8 cellular contexts compared by ENCODE assay signal in the genomic region with DNA sequence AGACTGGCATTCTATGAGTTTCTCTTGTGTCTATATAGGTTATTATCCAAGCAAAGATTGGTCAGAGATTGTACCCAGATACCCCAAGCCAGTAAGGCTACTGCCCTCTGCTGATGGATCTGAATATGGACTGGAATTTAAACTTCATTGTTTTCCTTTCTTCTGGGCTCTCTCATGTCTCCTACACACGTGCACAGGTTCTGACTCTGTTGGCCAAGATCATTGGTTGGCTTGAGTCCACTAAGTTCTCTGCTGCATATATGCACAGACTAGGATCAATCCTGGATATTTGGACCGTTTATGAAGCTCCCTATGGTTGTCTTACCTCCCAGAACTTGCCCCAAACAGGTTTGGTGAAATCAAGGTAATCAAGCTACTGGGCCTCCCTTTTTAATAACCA.
DNase-seq lines count a peak whose midpoint lies in the region; ATAC-seq and TF ChIP-seq lines count a peak whose summit lies in the region.

No MANE protein-coding gene starts in this region.

- TF ChIP-seq CTCF in A673 (conservative IDR thresholded peaks at IDR 0.05; ENCODE audit: low read depth, low read length) (peak; percentile 79), foreskin fibroblast (IDR thresholded peaks at IDR 0.05; ENCODE audit: low read depth, low read length) (peak; percentile 71)

- POLR2A ChIA-PET in A673 (lab: Charles Lee; ENCODE audit: low non-redundant PET), result interaction anchor here (0.6 kb wide), 1 partner anchor 247 kb away, joined by 4 read pairs; no protein-coding TSS in a partner anchor

- BruUV-seq in A673 (replicated peaks; lab: Mats Ljungman, UMichigan), result no TSS peak

- no peaks in the 10 kb centered on the region for H3K36me3 ChIP-seq in A673 (ENCODE audit: insufficient read depth, low read length, poor library complexity, severe bottlenecking)

- H3K4me1 ChIP-seq in A673 (ENCODE audit: insufficient read depth, low read length, poor library complexity, severe bottlenecking), result no peaks in the 10 kb centered on the region

- intact Hi-C loops in A673 (cut with micrococcal nuclease; ENCODE audit: unreplicated experiment), result loop anchor here (2.0 to 5.0 kb wide), 3 partner anchors 154 to 400 kb away; a partner anchor contains a TSS

- H3K27ac ChIP-seq in A673 (ENCODE audit: low read depth, low read length, poor library complexity, severe bottlenecking), result no peak overlapping the region

- DNase-seq in A673 (ENCODE audit: low spot score), result peak; percentile 64
- peak; percentile 60 for DNase-seq in GF-D8 (lab: John Stamatoyannopoulos, UW)
- peak; percentile 65 for DNase-seq in NCI-H1105 treated with DMSO at 0.1 percent for 48 hours (lab: John Stamatoyannopoulos, UW)
- peak; percentile 66 for DNase-seq in SW480 (ENCODE audit: low spot score)
- peak; percentile 41 to 75 for DNase-seq in foreskin fibroblast
- peak; percentile 49 for DNase-seq in pons (ENCODE audit: low spot score)
- no peak for DNase-seq in DMS79 treated with DMSO at 0.1 percent for 48 hours (lab: John Stamatoyannopoulos, UW)

- CTCF ChIA-PET in A673 (lab: Charles Lee), result interaction anchor here (0.6 to 1.0 kb wide), 3 partner anchors 157 to 396 kb away, joined by 3 to 6 read pairs (median 4); no protein-coding TSS in a partner anchor

- no peak for ATAC-seq in GM18498 (IDR thresholded peaks at IDR 0.05; ENCODE audit: unreplicated experiment)

- H3K9me3 ChIP-seq in A673 (ENCODE audit: low read depth, low read length, poor library complexity, severe bottlenecking), result no peaks in the 10 kb centered on the region

- no peak overlapping the region for H3K4me3 ChIP-seq in A673 (ENCODE audit: low read depth, low read length, poor library complexity, severe bottlenecking)
- H3K4me3 ChIP-seq in foreskin fibroblast (ENCODE audit: low read depth in 1 of 2, low read length in 2 of 2), result no peak overlapping the region

- no peaks in the 10 kb centered on the region for H3K27me3 ChIP-seq in A673 (replicated peaks; ENCODE audit: insufficient read depth, low read depth, low read length, poor library complexity)
